Comparison of ENCODE assay signal across 31 cellular contexts in genomic region chr7:121294448-121294992, GRCh38. TPM values are rescaled to one million over a fixed set of nuclear protein-coding genes. Genes with fewer than 3 reads are reported as not detected.
"Had no signal": no experiment of that assay in that cellular context is flagged by ENCODE, and none has a peak within 500 bp of the region (broad histone marks: within the 10 kb centered on the region; RNA-seq: fewer than 3 reads in every experiment).

No MANE protein-coding gene starts in this region.

- H3K36me3 ChIP-seq: prostate gland, thyroid gland had no signal

- H3K4me3 Mint-ChIP-seq: effector memory CD8-positive, alpha-beta T cell; mesothelial cell of epicardium; naive B cell; natural killer cell treated with Interleukin-12 subunit alpha and Interleukin-12 subunit beta and Interleukin-15 and Interleukin-18, amount 100 ng/mL, for 72 hours; neural crest cell; type B pancreatic cell had no signal

- H3K27ac Mint-ChIP-seq: effector memory CD8-positive, alpha-beta T cell; mesothelial cell of epicardium; natural killer cell treated with Interleukin-12 subunit alpha and Interleukin-12 subunit beta and Interleukin-15 and Interleukin-18, amount 100 ng/mL, for 72 hours; type B pancreatic cell had no signal

- H3K36me3 Mint-ChIP-seq: natural killer cell treated with Interleukin-12 subunit alpha and Interleukin-12 subunit beta and Interleukin-15 and Interleukin-18, amount 100 ng/mL, for 72 hours; type B pancreatic cell had no signal

- H3K4me2 ChIP-seq: smooth muscle cell had no signal

- FAIRE-seq: endometrium, keratinocyte had no signal

- H3K4me1 ChIP-seq: gastrocnemius medialis, prostate gland, right atrium auricular region, stomach, thyroid gland had no signal

- H3K4me1 Mint-ChIP-seq: neural crest cell had no signal

- H3K27me3 ChIP-seq: gastrocnemius medialis, right atrium auricular region, stomach, thyroid gland had no signal

- H3K4me3 ChIP-seq: coronary artery, gastrocnemius medialis, lung, mucosa of descending colon, prostate gland, right atrium auricular region, smooth muscle cell, stomach, thyroid gland had no signal

- H3K27me3 Mint-ChIP-seq: naive B cell had no signal

- H3K9me3 Mint-ChIP-seq: effector memory CD8-positive, alpha-beta T cell; type B pancreatic cell had no signal

- ATAC-seq: effector memory CD8-positive, alpha-beta T cell; gastrocnemius medialis; mucosa of descending colon; natural killer cell treated with Interleukin-12 subunit alpha and Interleukin-12 subunit beta and Interleukin-15 and Interleukin-18, amount 100 ng/mL, for 72 hours; sciatic nerve had no signal

- H3K27ac ChIP-seq: coronary artery, gastrocnemius medialis, prostate gland, right atrium auricular region, stomach, thyroid gland had no signal

- H3K9me3 ChIP-seq: gastrocnemius medialis, mucosa of descending colon, prostate gland, stomach, thyroid gland had no signal

- DNase-seq: dermis blood vessel endothelial cell; effector memory CD8-positive, alpha-beta T cell; gastrocnemius medialis; head of caudate nucleus; mesenchymal stem cell; mucosa of descending colon; naive B cell; nucleus accumbens; stimulated activated CD4-positive, alpha-beta T cell treated with anti-CD3 and anti-CD28 coated beads, Interleukin-12 subunit alpha, Interleukin-12 subunit beta, amount 100 ng/mL, for 4 hours; stimulated activated CD4-positive, alpha-beta T cell treated with anti-CD3 and anti-CD28 coated beads, Interleukin-1b, Interleukin-23, amount 100 ng/mL, for 48 hours; stimulated activated CD4-positive, alpha-beta T cell treated with anti-CD3 and anti-CD28 coated beads, Interleukin-4, amount 100 ng/mL, for 1 hour; stimulated activated CD8-positive, alpha-beta memory T cell treated with anti-CD3 and anti-CD28 coated beads, Interleukin-4, amount 100 ng/mL, for 48 hours; stimulated activated naive CD4-positive, alpha-beta T cell treated with Interleukin-2 at 50 U/mL for 16 hours; stomach; thyroid gland had no signal

RNA-seq across cellular contexts. Expression of gene WNT16, which starts 34.3 kb away (rescaled TPM):
- total RNA-seq: dermis blood vessel endothelial cell; glomerular endothelial cell; liver; natural killer cell treated with Interleukin-12 subunit alpha and Interleukin-12 subunit beta and Interleukin-15 and Interleukin-18, amount 100 ng/mL, for 72 hours; neural crest cell; sciatic nerve; smooth muscle cell; subcutaneous adipose tissue; thyroid gland had no signal
- polyA plus RNA-seq: keratinocyte, liver, urinary bladder had no signal
